Comparison of ENCODE assay signal across 11 cellular contexts in the genomic region with DNA sequence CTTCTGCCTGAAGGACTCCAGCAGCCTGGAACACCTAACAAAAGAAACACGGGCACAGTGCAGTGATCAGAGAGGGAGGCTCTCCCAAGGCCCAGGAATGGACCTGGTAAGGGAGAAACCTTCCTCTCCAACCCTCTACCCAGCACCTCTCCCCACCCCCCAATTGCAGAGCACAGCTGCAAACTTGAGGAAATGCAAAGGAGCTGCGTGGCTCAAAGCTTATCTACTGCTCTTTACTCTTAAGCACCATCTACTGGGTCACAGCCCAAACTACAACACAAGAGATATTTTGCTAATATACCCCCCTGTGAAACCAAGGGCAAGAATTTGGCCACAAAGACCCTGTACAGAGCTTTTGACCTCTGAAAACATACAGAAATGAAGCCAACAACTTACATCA.
DNase-seq lines count a peak whose midpoint lies in the region; ATAC-seq lines count a peak whose summit lies in the region.
"Had no signal": no experiment of that assay in that cellular context is flagged by ENCODE, and none has a peak within 500 bp of the region (broad histone marks: within the 10 kb centered on the region; RNA-seq: fewer than 3 reads in every experiment).

No MANE protein-coding gene starts in this region.

- no peaks in the 10 kb centered on the region for H3K79me1 ChIP-seq in mesendoderm (ENCODE audit: low read length)

- H3K27ac Mint-ChIP-seq in activated T-helper 1 cell treated with anti-CD3 and anti-CD28 coated beads, Interleukin-12 subunit alpha, Interleukin-12 subunit beta, Interleukin-2, Interleukin-4 antibody, amounts not matched to agents 30 ng/mL and 10 ng/mL and 1 ng/mL, durations not matched to agents 14 hours and 24 hours and 36 hours, result no peak overlapping the region
- H3K27ac Mint-ChIP-seq: activated B cell treated with CpG ODN at 0.5 μM for 24 hours had no signal

- no peaks in the 10 kb centered on the region for H3K9me3 Mint-ChIP-seq in activated T-helper 1 cell treated with anti-CD3 and anti-CD28 coated beads, Interleukin-12 subunit alpha, Interleukin-12 subunit beta, Interleukin-2, Interleukin-4 antibody, amounts not matched to agents 30 ng/mL and 10 ng/mL and 1 ng/mL, durations not matched to agents 14 hours and 24 hours and 36 hours
- H3K9me3 Mint-ChIP-seq: activated B cell treated with CpG ODN at 0.5 μM for 24 hours had no signal

- H2BK5ac ChIP-seq in mesendoderm (ENCODE audit: low read length), result peak overlapping the region; percentile 47

- no peaks in the 10 kb centered on the region for H3K36me3 ChIP-seq in NT2/D1 (ENCODE audit: insufficient read depth, insufficient read length, low read length)
- H3K36me3 ChIP-seq in mesendoderm (ENCODE audit: control insufficient read depth, insufficient read depth, low read length), result no peaks in the 10 kb centered on the region
- H3K36me3 ChIP-seq: spleen had no signal

- H3K4me1 ChIP-seq in NT2/D1 (ENCODE audit: insufficient read depth, insufficient read length) (peaks cover 3% of the 10 kb centered on the region), mesendoderm (ENCODE audit: control insufficient read depth, low read depth, low read length) (peaks cover 4% of the 10 kb centered on the region)
- H3K4me1 ChIP-seq: spleen had no signal

- peak overlapping the region; percentile 21 for H3K4ac ChIP-seq in mesendoderm (ENCODE audit: low read depth, low read length)

- H3K79me2 ChIP-seq in mesendoderm (ENCODE audit: control insufficient read depth, insufficient read depth, low read length), result no peaks in the 10 kb centered on the region

- no peak overlapping the region for H3K4me2 ChIP-seq in mesendoderm (ENCODE audit: low read length)

- peak; percentile 54 for DNase-seq in NT2/D1 (ENCODE audit: low read depth, low spot score)
- DNase-seq in mesendoderm, result peak; percentile 86
- no peak for DNase-seq in activated T-helper 1 cell treated with anti-CD3 and anti-CD28 coated beads, Interleukin-12 subunit alpha, Interleukin-12 subunit beta, Interleukin-2, Interleukin-4 antibody, amounts not matched to agents 30 ng/mL and 10 ng/mL and 1 ng/mL, durations not matched to agents 14 hours and 24 hours and 36 hours (ENCODE audit: low spot score)
- no peak for DNase-seq in GM19240 (ENCODE audit: insufficient read length, low spot score)
- DNase-seq: activated B cell treated with CpG ODN at 0.5 μM for 24 hours, hypothalamus, spleen had no signal

- no peak overlapping the region for H4K8ac ChIP-seq in mesendoderm (ENCODE audit: low read depth, low read length)

- H3K9ac ChIP-seq in NT2/D1 (ENCODE audit: insufficient read length, low read depth) (no peak overlapping the region), mesendoderm (ENCODE audit: low read length) (peak overlapping the region; percentile 17)

- H3K36me3 Mint-ChIP-seq in activated T-helper 1 cell treated with anti-CD3 and anti-CD28 coated beads, Interleukin-12 subunit alpha, Interleukin-12 subunit beta, Interleukin-2, Interleukin-4 antibody, amounts not matched to agents 30 ng/mL and 10 ng/mL and 1 ng/mL, durations not matched to agents 14 hours and 24 hours and 36 hours (ENCODE audit: low read depth), result no peaks in the 10 kb centered on the region

- no peaks in the 10 kb centered on the region for H3K27me3 ChIP-seq in NT2/D1 (ENCODE audit: insufficient read depth, insufficient read length)
- no peaks in the 10 kb centered on the region for H3K27me3 ChIP-seq in mesendoderm (ENCODE audit: insufficient read depth, low read length, poor library complexity)
- H3K27me3 ChIP-seq: spleen had no signal

- no CpG with 5 or more reads among the region's 2 CpGs for WGBS in mesendoderm (ENCODE audit: extremely low coverage, insufficient coverage, low lambda C conversion rate)

- H4K5ac ChIP-seq in mesendoderm (ENCODE audit: low read length), result no peak overlapping the region

- H3K27ac ChIP-seq in mesendoderm (ENCODE audit: low read depth, low read length), result no peak overlapping the region
- H3K27ac ChIP-seq: spleen had no signal

- no peak overlapping the region for H3K23ac ChIP-seq in mesendoderm (ENCODE audit: low read length)

- H3K56ac ChIP-seq in mesendoderm (ENCODE audit: low read length), result peak overlapping the region; percentile 52

- H3K4me1 Mint-ChIP-seq in activated T-helper 1 cell treated with anti-CD3 and anti-CD28 coated beads, Interleukin-12 subunit alpha, Interleukin-12 subunit beta, Interleukin-2, Interleukin-4 antibody, amounts not matched to agents 30 ng/mL and 10 ng/mL and 1 ng/mL, durations not matched to agents 14 hours and 24 hours and 36 hours (ENCODE audit: low read depth), result no peaks in the 10 kb centered on the region

- H2BK120ac ChIP-seq in mesendoderm (ENCODE audit: low read depth, low read length), result no peak overlapping the region

- no peaks in the 10 kb centered on the region for H3K27me3 Mint-ChIP-seq in activated T-helper 1 cell treated with anti-CD3 and anti-CD28 coated beads, Interleukin-12 subunit alpha, Interleukin-12 subunit beta, Interleukin-2, Interleukin-4 antibody, amounts not matched to agents 30 ng/mL and 10 ng/mL and 1 ng/mL, durations not matched to agents 14 hours and 24 hours and 36 hours (ENCODE audit: insufficient read depth)
- H3K27me3 Mint-ChIP-seq: activated B cell treated with CpG ODN at 0.5 μM for 24 hours had no signal

- no peak overlapping the region for H2AK5ac ChIP-seq in mesendoderm (ENCODE audit: low read length)

- H3K18ac ChIP-seq in mesendoderm (ENCODE audit: low read length), result peak overlapping the region; percentile 6

- H3K9me3 ChIP-seq in NT2/D1 (ENCODE audit: insufficient read depth, low read length), result no peaks in the 10 kb centered on the region

- H3K4me3 ChIP-seq in NT2/D1 (ENCODE audit: insufficient read length, low read depth), result no peak overlapping the region
- H3K4me3 ChIP-seq in mesendoderm (ENCODE audit: low read length), result no peak overlapping the region
- H3K4me3 ChIP-seq: spleen had no signal

- ATAC-seq in GM18867 (IDR thresholded peaks at IDR 0.05; ENCODE audit: unreplicated experiment) (peak; percentile 86), HG02678 (IDR thresholded peaks at IDR 0.05; ENCODE audit: unreplicated experiment) (peak; percentile 43), HG03139 (IDR thresholded peaks at IDR 0.05; ENCODE audit: unreplicated experiment) (no peak), HG03045 (IDR thresholded peaks at IDR 0.05; ENCODE audit: unreplicated experiment) (no peak)

- no peak overlapping the region for H3K4me3 Mint-ChIP-seq in activated T-helper 1 cell treated with anti-CD3 and anti-CD28 coated beads, Interleukin-12 subunit alpha, Interleukin-12 subunit beta, Interleukin-2, Interleukin-4 antibody, amounts not matched to agents 30 ng/mL and 10 ng/mL and 1 ng/mL, durations not matched to agents 14 hours and 24 hours and 36 hours
- H3K4me3 Mint-ChIP-seq: activated B cell treated with CpG ODN at 0.5 μM for 24 hours had no signal

- intact Hi-C loops in activated T-helper 1 cell treated with anti-CD3 and anti-CD28 coated beads, Interleukin-12 subunit alpha, Interleukin-12 subunit beta, Interleukin-2, Interleukin-4 antibody, amounts not matched to agents 30 ng/mL and 10 ng/mL and 1 ng/mL, durations not matched to agents 14 hours and 24 hours and 36 hours (cut with micrococcal nuclease), result no loop called here

- H2BK15ac ChIP-seq in mesendoderm (replicated peaks; ENCODE audit: low read depth), result peak overlapping the region; percentile 76

Comparison
In these comparisons a context has a peak if more than half of its experiments do, and no peak if none do; other contexts are left out.
1. ATAC-seq: peak in GM18867 (single experiment) and HG02678 (single experiment); none in HG03139 (single experiment) and HG03045 (single experiment).
2. DNase-seq: peak in NT2/D1 (single experiment) and mesendoderm (single experiment); none in activated T-helper 1 cell treated with anti-CD3 and anti-CD28 coated beads, Interleukin-12 subunit alpha, Interleukin-12 subunit beta, Interleukin-2, Interleukin-4 antibody, amounts not matched to agents 30 ng/mL and 10 ng/mL and 1 ng/mL, durations not matched to agents 14 hours and 24 hours and 36 hours (single experiment) and GM19240 (single experiment).